18 cellular contexts compared by ENCODE assay signal in genomic region chr1:13652238-13652637, GRCh38. TPM values are rescaled to one million over a fixed set of nuclear protein-coding genes. Genes with fewer than 3 reads are reported as not detected.
A peak's percentile ranks its signal among the peaks of the same experiment; 100 is the strongest.
DNase-seq lines count a peak whose midpoint lies in the region; TF ChIP-seq lines count a peak whose summit lies in the region.
"Had no signal": no experiment of that assay in that cellular context is flagged by ENCODE, and none has a peak within 500 bp of the region (broad histone marks: within the 10 kb centered on the region; RNA-seq: fewer than 3 reads in every experiment).

No MANE protein-coding gene starts in this region.

- H3K4me3 Mint-ChIP-seq in activated CD4-positive, alpha-beta T cell treated with anti-CD3 and anti-CD28 coated beads, Interleukin-2, amount 10 ng/mL, durations not matched to agents 24 days and 14 days = no peak overlapping the region
- H3K4me3 Mint-ChIP-seq: CD14-positive monocyte; CD4-positive, alpha-beta memory T cell had no signal

- no peaks in the 10 kb centered on the region for H3K4me1 Mint-ChIP-seq in activated CD4-positive, alpha-beta T cell treated with anti-CD3 and anti-CD28 coated beads, Interleukin-2, amount 10 ng/mL, durations not matched to agents 24 days and 14 days
- H3K4me1 Mint-ChIP-seq: CD14-positive monocyte; CD4-positive, alpha-beta memory T cell had no signal

- H3K9me3 Mint-ChIP-seq in activated CD4-positive, alpha-beta T cell treated with anti-CD3 and anti-CD28 coated beads, Interleukin-2, amount 10 ng/mL, durations not matched to agents 24 days and 14 days = peaks cover 4% of the 10 kb centered on the region

- H3K4me1 ChIP-seq in spleen = no peaks in the 10 kb centered on the region
- H3K4me1 ChIP-seq: HAP-1 had no signal

- 84 to 100% (median 91%) methylated on average over 1 of the region's 1 CpG for WGBS in spleen, 5 donors

- peak; percentile 29 for DNase-seq in HT1080 (ENCODE audit: low read depth)
- DNase-seq in SW480 (ENCODE audit: low spot score) = peak; percentile 34
- DNase-seq in choroid plexus epithelial cell (ENCODE audit: low read depth) = peak; percentile 23
- DNase-seq in iris pigment epithelial cell (ENCODE audit: low read depth) = peak; percentile 10
- DNase-seq in activated CD4-positive, alpha-beta T cell treated with anti-CD3 and anti-CD28 coated beads, Interleukin-2, amount 10 ng/mL, durations not matched to agents 24 days and 14 days = no peak
- no peak for DNase-seq in spleen
- no peak for DNase-seq in amygdala (lab: John Stamatoyannopoulos, UW)
- no peak for DNase-seq in epidermal melanocyte (ENCODE audit: insufficient read length, low spot score)
- DNase-seq: 8988T; CD4-positive, alpha-beta memory T cell; DMS153; DMS79 treated with DMSO at 0.1 percent for 48 hours; GF-D8; GM23248; IMR-90 had no signal

- no peak overlapping the region for H3K27ac Mint-ChIP-seq in activated CD4-positive, alpha-beta T cell treated with anti-CD3 and anti-CD28 coated beads, Interleukin-2, amount 10 ng/mL, durations not matched to agents 24 days and 14 days
- H3K27ac Mint-ChIP-seq: CD4-positive, alpha-beta memory T cell had no signal

- peaks cover 0 to 7% (median 0%) of the 10 kb centered on the region in 8 donors for H3K9me3 ChIP-seq in spleen
- H3K9me3 ChIP-seq: HAP-1 had no signal

- no peak overlapping the region for H3K27ac ChIP-seq in spleen
- H3K27ac ChIP-seq: BLaER1, GM23248 had no signal

- H3K36me3 Mint-ChIP-seq in activated CD4-positive, alpha-beta T cell treated with anti-CD3 and anti-CD28 coated beads, Interleukin-2, amount 10 ng/mL, durations not matched to agents 24 days and 14 days (ENCODE audit: low read depth) = no peaks in the 10 kb centered on the region
- H3K36me3 Mint-ChIP-seq: CD14-positive monocyte; CD4-positive, alpha-beta memory T cell had no signal

- H3K27me3 Mint-ChIP-seq in activated CD4-positive, alpha-beta T cell treated with anti-CD3 and anti-CD28 coated beads, Interleukin-2, amount 10 ng/mL, durations not matched to agents 24 days and 14 days = peaks cover 6% of the 10 kb centered on the region

- TF ChIP-seq POLR2A in spleen (IDR thresholded peaks at IDR 0.05) = no peak

- TF ChIP-seq CTCF in choroid plexus epithelial cell (conservative IDR thresholded peaks at IDR 0.05; ENCODE audit: low read depth, low read length) (no peak), spleen (IDR thresholded peaks at IDR 0.05 in 8 of 11, conservative IDR thresholded peaks at IDR 0.05 in 3 of 11) (no peak)

- H3K4me3 ChIP-seq in choroid plexus epithelial cell (ENCODE audit: low read depth, low read length) (no peak overlapping the region), spleen (no peak overlapping the region)
- H3K4me3 ChIP-seq: BLaER1, GM23248, HAP-1 had no signal

- H3K27me3 ChIP-seq in spleen (replicated peaks in 1 of 7) = peaks cover 0 to 33% (median 0%) of the 10 kb centered on the region in 7 donors
- H3K27me3 ChIP-seq: BLaER1 had no signal

- intact Hi-C loops in activated CD4-positive, alpha-beta T cell treated with anti-CD3 and anti-CD28 coated beads, Interleukin-2, amount 10 ng/mL, durations not matched to agents 24 days and 14 days (cut with micrococcal nuclease) = no loop called here
- intact Hi-C loops in spleen (cut with DNase I; ENCODE audit: low total_unique reads) = no loop called here

- no peaks in the 10 kb centered on the region for H3K36me3 ChIP-seq in spleen
- H3K36me3 ChIP-seq: BLaER1, HAP-1 had no signal

RNA-seq across cellular contexts. Expression of gene PRDM2, which starts 47.8 kb away (rescaled TPM):
- total RNA-seq in HT1080 (2014; rRNA removed; shearing (Covaris generic)) = 2.9 and 3.8 TPM in 2 replicates
- 6.5 and 9.0 TPM in 2 replicates for polyA plus RNA-seq in HT1080 (2015; cell fraction: cytosol; rRNA removed)
- 19.6 and 22.9 TPM in 2 replicates for polyA plus RNA-seq in HT1080 (2015; cell fraction: nucleus; rRNA removed)
- 44.5 and 45.9 TPM in 2 replicates for total RNA-seq in activated CD4-positive, alpha-beta T cell treated with anti-CD3 and anti-CD28 coated beads, Interleukin-2, amount 10 ng/mL, durations not matched to agents 24 days and 14 days
- 10 to 100 TPM; 54.7 to 75.7 (median 63.4) TPM for total RNA-seq in spleen
- 10 to 100 TPM; 12.0 to 17.5 (median 15.5) TPM for polyA plus RNA-seq in spleen

Comparison
In these comparisons a context has a peak if more than half of its experiments do, and no peak if none do; other contexts are left out.
1. DNase-seq: peak in HT1080 (single experiment), SW480 (single experiment), choroid plexus epithelial cell (single experiment) and iris pigment epithelial cell (single experiment); none in activated CD4-positive, alpha-beta T cell treated with anti-CD3 and anti-CD28 coated beads, Interleukin-2, amount 10 ng/mL, durations not matched to agents 24 days and 14 days (single experiment), spleen (single experiment), amygdala (0 of 56) and epidermal melanocyte (single experiment).